8 cellular contexts compared by ENCODE assay signal in the genomic region with DNA sequence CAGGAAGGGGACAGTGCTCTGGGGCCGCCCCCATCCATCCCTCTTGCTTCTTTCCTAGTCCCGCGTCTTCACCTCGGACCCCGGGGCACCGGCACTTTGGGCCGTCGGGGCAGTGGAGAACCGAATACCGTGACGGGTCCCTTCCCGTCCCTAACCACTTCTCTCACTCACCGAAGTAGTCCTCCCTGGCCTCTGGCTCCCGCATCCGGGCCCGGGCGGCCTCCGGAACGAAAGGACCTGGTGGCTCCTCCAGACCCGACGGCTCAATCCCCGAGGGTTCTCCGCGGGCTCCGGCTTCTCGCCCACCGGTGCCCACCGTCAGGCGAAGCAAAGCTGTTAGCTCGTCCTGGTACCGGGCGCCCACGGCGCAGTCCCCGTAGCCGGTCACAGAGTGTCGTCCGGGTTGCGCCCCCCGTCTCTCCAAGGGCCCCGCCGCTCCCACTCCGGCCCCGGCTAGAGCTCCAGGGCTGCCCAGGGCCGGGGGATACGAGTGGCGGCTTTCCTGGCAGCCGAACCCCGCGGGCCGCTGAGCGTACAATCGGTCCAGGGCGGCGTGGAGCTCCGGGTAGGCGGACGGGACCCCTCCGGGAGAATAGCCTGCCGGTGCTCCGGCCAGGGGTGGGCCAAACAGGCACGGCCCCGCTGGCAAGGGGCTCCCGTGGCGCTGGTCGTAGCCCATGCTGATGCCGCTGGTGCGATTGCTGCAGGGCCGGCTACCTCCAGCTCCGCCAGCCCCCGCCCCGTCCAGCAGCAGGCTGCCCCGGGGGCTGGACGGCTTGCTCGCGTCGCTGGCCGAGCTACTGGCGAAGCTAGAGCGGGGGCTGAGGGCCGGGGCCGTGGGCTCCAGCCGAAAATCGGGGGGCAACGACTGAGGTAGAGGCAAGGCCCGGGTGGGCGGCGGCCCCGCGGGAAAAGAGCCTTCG. TPM values are rescaled to one million over a fixed set of nuclear protein-coding genes. Genes with fewer than 3 reads are reported as not detected.
DNase-seq lines count a peak whose midpoint lies in the region; ATAC-seq and TF ChIP-seq lines count a peak whose summit lies in the region.

No MANE protein-coding gene starts in this region.

- H3K9me2 ChIP-seq in SK-N-SH = no peaks in the 10 kb centered on the region

- ATAC-seq in natural killer cell treated with Interleukin-12 subunit alpha and Interleukin-12 subunit beta and Interleukin-15 and Interleukin-18, amount 100 ng/mL, for 72 hours = no peak
- ATAC-seq in GM21723 (IDR thresholded peaks at IDR 0.05; ENCODE audit: unreplicated experiment) = no peak

- H3K9me3 ChIP-seq in SK-N-SH = no peaks in the 10 kb centered on the region

- peak overlapping the region; percentile 20 for H3K4me3 Mint-ChIP-seq in natural killer cell treated with Interleukin-12 subunit alpha and Interleukin-12 subunit beta and Interleukin-15 and Interleukin-18, amount 100 ng/mL, for 72 hours

- TF ChIP-seq EP300 in SK-N-SH (IDR thresholded peaks at IDR 0.05; ENCODE audit: borderline replicate concordance in 1 of 2, low read depth in 1 of 2, low read length in 1 of 2) = no peak

- H3K36me3 Mint-ChIP-seq in natural killer cell treated with Interleukin-12 subunit alpha and Interleukin-12 subunit beta and Interleukin-15 and Interleukin-18, amount 100 ng/mL, for 72 hours = no peaks in the 10 kb centered on the region

- H2AFZ ChIP-seq in SK-N-SH (ENCODE audit: low read depth) = no peak overlapping the region

- CTCF ChIA-PET in SK-N-SH (lab: Yijun Ruan, JAX) = interaction anchor here (0.7 to 34.9 kb wide), 18 partner anchors 6 to 411 kb away, joined by 3 to 1566 read pairs (median 4); a partner anchor contains a TSS

- H3K4me3 ChIP-seq in SK-N-SH (ENCODE audit: low read depth in 2 of 2, low read length in 1 of 2) = peak overlapping the region; percentile 82 to 88
- peak overlapping the region; percentile 93 for H3K4me3 ChIP-seq in epithelial cell of proximal tubule (ENCODE audit: low read depth, low read length)

- DNase-seq in ELR (ENCODE audit: low read depth) = peak; percentile 55
- peak; percentile 70 for DNase-seq in SK-N-SH
- DNase-seq in epithelial cell of proximal tubule (ENCODE audit: low read depth) = no peak
- no peak for DNase-seq in natural killer cell treated with Interleukin-12 subunit alpha and Interleukin-12 subunit beta and Interleukin-15 and Interleukin-18, amount 100 ng/mL, for 72 hours (ENCODE audit: low spot score)
- DNase-seq in NCI-H2029 treated with DMSO at 0.1 percent for 48 hours (lab: John Stamatoyannopoulos, UW) = no peak
- no peak for DNase-seq in ureter (ENCODE audit: low spot score)
- DNase-seq in NCI-H1694 treated with DMSO at 0.1 percent for 48 hours (lab: John Stamatoyannopoulos, UW) = no peak

- H3K4me1 Mint-ChIP-seq in natural killer cell treated with Interleukin-12 subunit alpha and Interleukin-12 subunit beta and Interleukin-15 and Interleukin-18, amount 100 ng/mL, for 72 hours (ENCODE audit: low read depth in 2 of 2) = peaks cover 0 to 5% of the 10 kb centered on the region in 2 donors

- peaks cover 38 to 49% of the 10 kb centered on the region in 2 experiments for H3K4me1 ChIP-seq in SK-N-SH (ENCODE audit: control insufficient read depth in 1 of 2, insufficient read depth in 2 of 2, low read depth in 1 of 2, low read length in 1 of 2)

- no peak overlapping the region for H3K27ac Mint-ChIP-seq in natural killer cell treated with Interleukin-12 subunit alpha and Interleukin-12 subunit beta and Interleukin-15 and Interleukin-18, amount 100 ng/mL, for 72 hours

- no peaks in the 10 kb centered on the region for H3K9me3 Mint-ChIP-seq in natural killer cell treated with Interleukin-12 subunit alpha and Interleukin-12 subunit beta and Interleukin-15 and Interleukin-18, amount 100 ng/mL, for 72 hours

- peaks cover 56% of the 10 kb centered on the region for H3K79me2 ChIP-seq in SK-N-SH (ENCODE audit: insufficient read depth)

- TF ChIP-seq CTCF in SK-N-SH (IDR thresholded peaks at IDR 0.05) (no peak), epithelial cell of proximal tubule (conservative IDR thresholded peaks at IDR 0.05; ENCODE audit: low read depth, low read length) (no peak)

- H3K27me3 ChIP-seq in SK-N-SH (ENCODE audit: insufficient read depth) = no peaks in the 10 kb centered on the region

- peak overlapping the region; percentile 87 for H3K9ac ChIP-seq in SK-N-SH

- TF ChIP-seq RAD21 in SK-N-SH (IDR thresholded peaks at IDR 0.05; ENCODE audit: low read length) = no peak

- peaks cover 0 to 6% of the 10 kb centered on the region in 2 experiments for H3K36me3 ChIP-seq in SK-N-SH (replicated peaks in 1 of 2; ENCODE audit: control insufficient read depth in 1 of 2, insufficient read depth in 2 of 2, low read length in 1 of 2)

- peaks cover 14 to 19% of the 10 kb centered on the region in 2 donors for H3K27me3 Mint-ChIP-seq in natural killer cell treated with Interleukin-12 subunit alpha and Interleukin-12 subunit beta and Interleukin-15 and Interleukin-18, amount 100 ng/mL, for 72 hours

- 6% methylated on average over 33 of the region's 91 CpGs for WGBS in SK-N-SH (ENCODE audit: low lambda C conversion rate)

- no peaks in the 10 kb centered on the region for H4K20me1 ChIP-seq in SK-N-SH (ENCODE audit: insufficient read depth)

- peaks cover 23% of the 10 kb centered on the region for H3F3A ChIP-seq in SK-N-SH (replicated peaks; ENCODE audit: insufficient read depth)

- POLR2A ChIA-PET in SK-N-SH (lab: Yijun Ruan, JAX) = interaction anchor here (0.7 to 1.4 kb wide), 2 partner anchors 13 to 74 kb away, joined by 3 read pairs; no protein-coding TSS in a partner anchor

- peak overlapping the region; percentile 48 to 58; a peak in 3 of 4 replicates for H3K27ac ChIP-seq in SK-N-SH (ENCODE audit: low read depth in 2 of 2, low read length in 1 of 2)

- H3K4me2 ChIP-seq in SK-N-SH = peak overlapping the region; percentile 94

TF ChIP-seq in SK-N-SH, 30 proteins besides CTCF, POLR2A, EP300 and RAD21:
- TF ChIP-seq SIN3A (IDR thresholded peaks at IDR 0.05; ENCODE audit: borderline replicate concordance, low read depth, low read length) = peak; percentile 32; the same call in 1 of the 2 replicates
- TF ChIP-seq, protein P1, sequence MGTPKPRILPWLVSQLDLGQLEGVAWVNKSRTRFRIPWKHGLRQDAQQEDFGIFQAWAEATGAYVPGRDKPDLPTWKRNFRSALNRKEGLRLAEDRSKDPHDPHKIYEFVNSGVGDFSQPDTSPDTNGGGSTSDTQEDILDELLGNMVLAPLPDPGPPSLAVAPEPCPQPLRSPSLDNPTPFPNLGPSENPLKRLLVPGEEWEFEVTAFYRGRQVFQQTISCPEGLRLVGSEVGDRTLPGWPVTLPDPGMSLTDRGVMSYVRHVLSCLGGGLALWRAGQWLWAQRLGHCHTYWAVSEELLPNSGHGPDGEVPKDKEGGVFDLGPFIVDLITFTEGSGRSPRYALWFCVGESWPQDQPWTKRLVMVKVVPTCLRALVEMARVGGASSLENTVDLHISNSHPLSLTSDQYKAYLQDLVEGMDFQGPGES (IDR thresholded peaks at IDR 0.05; ENCODE audit: low read depth, low read length) = no peak

RNA-seq across cellular contexts. Expression of a gene that starts 1.0 kb away (rescaled TPM):
- 24.4 and 36.2 TPM in 2 replicates for polyA plus RNA-seq in SK-N-SH (2012; rRNA removed)
- 20.0 and 24.7 TPM in 2 replicates for polyA plus RNA-seq in SK-N-SH (2012; cell fraction: cytosol; rRNA removed)
- polyA plus RNA-seq in SK-N-SH (2012; cell fraction: nucleus; rRNA removed) = 37.7 and 54.6 TPM in 2 replicates
- total RNA-seq in epithelial cell of proximal tubule (63.2 and 105 TPM in 2 replicates), ureter (39.9 TPM)
- total RNA-seq in natural killer cell treated with Interleukin-12 subunit alpha and Interleukin-12 subunit beta and Interleukin-15 and Interleukin-18, amount 100 ng/mL, for 72 hours = 1 to 10 TPM in 1 of 2 donors, under 1 TPM in 1; 0.17 to 2.1 TPM

RNA-seq across cellular contexts. Expression of a gene that starts 24.5 kb away (rescaled TPM):
- 25.0 and 27.3 TPM in 2 replicates for polyA plus RNA-seq in SK-N-SH (2012; rRNA removed)
- polyA plus RNA-seq in SK-N-SH (2012; cell fraction: cytosol; rRNA removed) = 20.8 and 25.7 TPM in 2 replicates
- polyA plus RNA-seq in SK-N-SH (2012; cell fraction: nucleus; rRNA removed) = 32.3 and 38.8 TPM in 2 replicates
- total RNA-seq in epithelial cell of proximal tubule (40.0 and 70.5 TPM in 2 replicates), ureter (29.2 TPM)
- 10 to 100 TPM; 34.4 to 56.8 TPM for total RNA-seq in natural killer cell treated with Interleukin-12 subunit alpha and Interleukin-12 subunit beta and Interleukin-15 and Interleukin-18, amount 100 ng/mL, for 72 hours

RNA-seq across cellular contexts. Expression of a gene that starts 28.6 kb away (rescaled TPM):
- polyA plus RNA-seq in SK-N-SH (2012; rRNA removed) = 9.1 and 9.5 TPM in 2 replicates
- polyA plus RNA-seq in SK-N-SH (2012; cell fraction: cytosol; rRNA removed) = 5.4 and 7.8 TPM in 2 replicates
- polyA plus RNA-seq in SK-N-SH (2012; cell fraction: nucleus; rRNA removed) = 12.3 and 14.9 TPM in 2 replicates
- 6.0 and 9.4 TPM in 2 replicates for total RNA-seq in epithelial cell of proximal tubule
- 10 to 100 TPM in 1 of 2 donors, 1 to 10 TPM in 1; 2.8 to 10.8 TPM for total RNA-seq in natural killer cell treated with Interleukin-12 subunit alpha and Interleukin-12 subunit beta and Interleukin-15 and Interleukin-18, amount 100 ng/mL, for 72 hours
- total RNA-seq in ureter = 10.8 TPM

RNA-seq across cellular contexts. Expression of a gene that starts 52.2 kb away (rescaled TPM):
- polyA plus RNA-seq in SK-N-SH (2012; rRNA removed) = 132 and 174 TPM in 2 replicates
- polyA plus RNA-seq in SK-N-SH (2012; cell fraction: cytosol; rRNA removed) = 103 and 123 TPM in 2 replicates
- 158 and 224 TPM in 2 replicates for polyA plus RNA-seq in SK-N-SH (2012; cell fraction: nucleus; rRNA removed)
- total RNA-seq in epithelial cell of proximal tubule (70.5 and 142 TPM in 2 replicates), ureter (80.9 TPM)
- 100 to 1,000 TPM; 108 to 171 TPM for total RNA-seq in natural killer cell treated with Interleukin-12 subunit alpha and Interleukin-12 subunit beta and Interleukin-15 and Interleukin-18, amount 100 ng/mL, for 72 hours

RNA-seq across cellular contexts. Expression of a gene that starts 53.3 kb away (rescaled TPM):
- polyA plus RNA-seq in SK-N-SH (2012; rRNA removed) = 337 and 401 TPM in 2 replicates
- 295 and 345 TPM in 2 replicates for polyA plus RNA-seq in SK-N-SH (2012; cell fraction: cytosol; rRNA removed)
- polyA plus RNA-seq in SK-N-SH (2012; cell fraction: nucleus; rRNA removed) = 185 and 217 TPM in 2 replicates
- total RNA-seq in epithelial cell of proximal tubule = 388 and 413 TPM in 2 replicates
- total RNA-seq in natural killer cell treated with Interleukin-12 subunit alpha and Interleukin-12 subunit beta and Interleukin-15 and Interleukin-18, amount 100 ng/mL, for 72 hours = 100 to 1,000 TPM; 102 to 121 TPM
- total RNA-seq in ureter = 67.6 TPM

Comparison
In these comparisons a context has a peak if more than half of its experiments do, and no peak if none do; other contexts are left out.
1. DNase-seq: peak in ELR (single experiment) and SK-N-SH (single experiment); none in epithelial cell of proximal tubule (single experiment), natural killer cell treated with Interleukin-12 subunit alpha and Interleukin-12 subunit beta and Interleukin-15 and Interleukin-18, amount 100 ng/mL, for 72 hours (single experiment), NCI-H2029 treated with DMSO at 0.1 percent for 48 hours (single experiment), ureter (single experiment) and NCI-H1694 treated with DMSO at 0.1 percent for 48 hours (single experiment).
2. RNA of a gene that starts 1.0 kb away (total RNA-seq): 63.2 to 105 TPM in epithelial cell of proximal tubule and 39.9 TPM in ureter (single experiment); 0.17 to 2.1 TPM in natural killer cell treated with Interleukin-12 subunit alpha and Interleukin-12 subunit beta and Interleukin-15 and Interleukin-18, amount 100 ng/mL, for 72 hours; every median in the first group is over 10 times any median in the second.